In the genomic region with DNA sequence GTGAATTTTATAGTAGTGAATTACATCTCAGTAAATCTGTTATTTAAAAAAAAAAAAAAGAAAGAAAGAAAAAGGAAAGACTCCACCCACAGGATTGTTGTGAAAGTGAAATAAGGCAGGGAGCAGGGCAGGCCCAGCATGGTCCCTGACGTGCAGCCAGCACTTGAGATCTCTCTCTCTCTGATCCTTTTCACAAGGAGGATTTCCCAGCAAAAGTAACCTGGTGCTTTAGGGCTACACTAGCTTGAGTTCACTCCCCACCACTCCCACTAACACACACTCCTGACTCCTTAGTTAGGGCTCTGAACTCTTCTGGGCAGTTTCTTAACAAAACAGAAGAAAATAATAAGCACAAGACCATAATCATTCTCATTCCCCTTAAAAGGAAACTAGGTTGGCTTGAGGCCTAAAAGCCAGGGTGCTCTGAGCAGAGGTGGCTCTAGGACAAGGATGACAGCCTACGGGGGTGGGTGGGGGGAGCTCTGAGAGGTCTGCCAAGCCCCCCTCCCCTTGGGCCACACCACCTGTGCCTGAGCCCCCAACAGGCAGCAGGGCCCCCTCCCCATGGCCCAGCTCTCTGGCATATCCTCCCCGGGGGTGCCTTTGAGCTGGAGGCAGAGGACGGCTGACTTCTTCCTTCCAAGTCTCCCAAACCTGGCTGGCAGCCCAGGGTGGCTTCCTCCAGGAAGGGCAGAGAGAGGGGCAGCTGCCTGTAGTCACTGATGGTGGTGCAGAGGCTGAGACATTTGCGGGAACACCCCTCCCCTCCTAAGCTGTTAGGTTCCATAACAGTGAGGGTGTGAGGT, we compare ENCODE assay signal across 10 cellular contexts. TPM values are rescaled to one million over a fixed set of nuclear protein-coding genes. Genes with fewer than 3 reads are reported as not detected.
DNase-seq lines count a peak whose midpoint lies in the region; ATAC-seq, FAIRE-seq and TF ChIP-seq lines count a peak whose summit lies in the region.
"Had no signal": no experiment of that assay in that cellular context is flagged by ENCODE, and none has a peak within 500 bp of the region (broad histone marks: within the 10 kb centered on the region; RNA-seq: fewer than 3 reads in every experiment).

No MANE protein-coding gene starts in this region.

- H3K4me1 ChIP-seq in GM12878 (ENCODE audit: control insufficient read depth, insufficient read depth, low read length) (peaks cover 24% of the 10 kb centered on the region), HepG2 (ENCODE audit: insufficient read depth, low read length) (peaks cover 29% of the 10 kb centered on the region), urinary bladder (ENCODE audit: insufficient read depth) (no peaks in the 10 kb centered on the region)

- peak overlapping the region; percentile 3; the same call in 1 of the 2 replicates for H3K9ac ChIP-seq in GM12878 (ENCODE audit: control insufficient read depth, insufficient read depth, low read length)
- H3K9ac ChIP-seq in HepG2 (ENCODE audit: insufficient read depth, low read depth, low read length) = no peak overlapping the region

- BruUV-seq in GM12878 (replicated peaks; lab: Mats Ljungman, UMichigan) = no TSS peak
- no TSS peak for BruUV-seq in HepG2 (replicated peaks; lab: Mats Ljungman, UMichigan)

- no peaks in the 10 kb centered on the region for H3K79me2 ChIP-seq in GM12878 (ENCODE audit: control insufficient read depth, insufficient read depth, low read length)
- no peaks in the 10 kb centered on the region for H3K79me2 ChIP-seq in HepG2 (ENCODE audit: insufficient read depth, low read length)

- H3K27me3 ChIP-seq in GM12878 (replicated peaks in 1 of 2; ENCODE audit: control insufficient read depth in 2 of 2, insufficient read depth in 2 of 2, low read length in 1 of 2) (no peaks in the 10 kb centered on the region), HepG2 (ENCODE audit: control insufficient read depth in 1 of 2, insufficient read depth in 2 of 2, low read length in 2 of 2) (0 out of 5 replicates have a peak, but pooled peaks cover 0 to 3% of the 10 kb centered on the region in 2 experiments)

- H2AFZ ChIP-seq in GM12878 (ENCODE audit: control insufficient read depth, low read depth, low read length) (peak overlapping the region; percentile 91), HepG2 (ENCODE audit: low read length) (peak overlapping the region; percentile 56)

- H4K20me1 ChIP-seq in GM12878 (ENCODE audit: control insufficient read depth, insufficient read depth) (no peaks in the 10 kb centered on the region), HepG2 (ENCODE audit: insufficient read depth, low read length) (no peaks in the 10 kb centered on the region)

- H3K4me2 ChIP-seq in GM12878 (ENCODE audit: control insufficient read depth, insufficient read depth) = no peak overlapping the region
- no peak overlapping the region for H3K4me2 ChIP-seq in HepG2 (ENCODE audit: low read depth, low read length)

- H3K27ac ChIP-seq in GM12878 (ENCODE audit: control insufficient read depth, insufficient read depth) (0 out of 2 replicates have a peak overlapping the region, but pooled peaks have one; percentile 30), HepG2 (ENCODE audit: extremely low read length, insufficient read depth, low read length) (no peak overlapping the region), urinary bladder (ENCODE audit: low read depth) (peak overlapping the region; percentile 87)
- H3K27ac ChIP-seq: C4-2B had no signal

- RAD21 ChIA-PET in GM12878 (lab: Charles Lee; ENCODE audit: unreplicated experiment) = no interaction called here

- SMC1A ChIA-PET in GM12878 (lab: Charles Lee; ENCODE audit: uncharacterized antibody, unreplicated experiment) = interaction anchor here (1.2 kb wide), 1 partner anchor 8 kb away, joined by 6 read pairs; no protein-coding TSS in a partner anchor

- ATAC-seq in GM12878 = peak; percentile 72
- ATAC-seq in HepG2 = no peak

- in situ Hi-C loops in GM12878 (cut with MboI) = no loop called here
- in situ Hi-C loops in HepG2 (cut with HindIII; ENCODE audit: extremely low pct_ligation_motif_present, low pct_unique_long_range_greater_than_20kb) = no loop called here

- POLR2A ChIA-PET in GM12878 (lab: Charles Lee) (interaction anchor here (1.7 kb wide), 1 partner anchor 16 kb away, joined by 3 read pairs; no protein-coding TSS in a partner anchor), HepG2 (lab: Yijun Ruan, JAX) (no interaction called here)

- 37% methylated on average over 5 of the region's 5 CpGs for WGBS in GM12878 (ENCODE audit: insufficient coverage, insufficient replicate concordance, low lambda C conversion rate, missing lambda C conversion rate)
- 47% methylated on average over 3 of the region's 5 CpGs for WGBS in HepG2 (ENCODE audit: low lambda C conversion rate)
- 20% methylated on average over 5 of the region's 5 CpGs for WGBS in urinary bladder

- H3K36me3 ChIP-seq in GM12878 (ENCODE audit: control insufficient read depth in 2 of 2, insufficient read depth in 2 of 2, low read length in 1 of 2) (no peaks in the 10 kb centered on the region), HepG2 (replicated peaks in 1 of 2; ENCODE audit: control insufficient read depth in 1 of 2, insufficient read depth in 2 of 2, low read length in 2 of 2) (no peaks in the 10 kb centered on the region), urinary bladder (ENCODE audit: insufficient read depth) (no peaks in the 10 kb centered on the region)

- H3K4me3 ChIP-seq in GM12878 (no peak overlapping the region), HepG2 (replicated peaks in 1 of 3; ENCODE audit: insufficient read depth in 1 of 3, low read depth in 2 of 3, low read length in 3 of 3) (no peak overlapping the region), urinary bladder (ENCODE audit: low read depth, low read length) (no peak overlapping the region)

- DNase-seq in NCI-H2227 (lab: John Stamatoyannopoulos, UW; ENCODE audit: unreplicated experiment) (peak; percentile 22), NCI-H2227 treated with DMSO at 0.1 percent for 48 hours (lab: John Stamatoyannopoulos, UW) (no peak), GM12878 (ENCODE audit: low read depth, low spot score) (no peak), HepG2 (ENCODE audit: low spot score) (no peak), H54 (ENCODE audit: insufficient read length, low spot score) (no peak), DMS53 (lab: John Stamatoyannopoulos, UW) (no peak)
- no peak for DNase-seq in activated CD8-positive, alpha-beta memory T cell treated with anti-CD3 and anti-CD28 coated beads, Interleukin-2, amount 50 U/mL, for 48 hours
- DNase-seq: activated naive CD8-positive, alpha-beta T cell treated with anti-CD3 and anti-CD28 coated beads, Interleukin-2, amount 10 ng/mL, durations not matched to agents 7 days and 5 days had no signal

- intact Hi-C loops in GM12878 (cut with micrococcal nuclease; ENCODE audit: unreplicated experiment) = no loop called here
- intact Hi-C loops in HepG2 (cut with micrococcal nuclease; ENCODE audit: unreplicated experiment) = no loop called here

- FAIRE-seq in GM12878 (lab: Jason Lieb, UNC) (peak; percentile 84), HepG2 (lab: Jason Lieb, UNC) (no peak), H54 (lab: Jason Lieb, UNC) (no peak)

- no peak for TF ChIP-seq EP300 in GM12878 (IDR thresholded peaks at IDR 0.05; ENCODE audit: borderline replicate concordance in 1 of 2, control insufficient read depth in 1 of 2, low read depth in 2 of 2, low read length in 2 of 2)
- no peak for TF ChIP-seq EP300 in HepG2 (IDR thresholded peaks at IDR 0.05; ENCODE audit: low read depth in 2 of 2, low read length in 2 of 2)
- no peak for TF ChIP-seq EP300 in HepG2 (CRISPR knock-in tag; IDR thresholded peaks at IDR 0.05; ENCODE audit: borderline replicate concordance)

- CTCF ChIA-PET in GM12878 (lab: Yijun Ruan, JAX) (interaction anchor here (0.6 to 2.8 kb wide), 5 partner anchors 11 to 563 kb away, joined by 3 to 9 read pairs (median 4); no protein-coding TSS in a partner anchor), HepG2 (lab: Yijun Ruan, JAX; ENCODE audit: low intra/inter-chr PET ratio, low total read pairs) (no interaction called here)

- H3K9me3 ChIP-seq in GM12878 (replicated peaks; ENCODE audit: control insufficient read depth, insufficient read depth, low read length) (no peaks in the 10 kb centered on the region), HepG2 (ENCODE audit: low read length) (no peaks in the 10 kb centered on the region)

- TF ChIP-seq POLR2A in GM12878 (IDR thresholded peaks at IDR 0.05; ENCODE audit: low read depth, low read length) (no peak), HepG2 (IDR thresholded peaks at IDR 0.05; ENCODE audit: insufficient read depth in 1 of 2, low read depth in 2 of 2, low read length in 2 of 2) (no peak), H54 (IDR thresholded peaks at IDR 0.05; ENCODE audit: low read depth, low read length) (no peak)

- TF ChIP-seq CTCF in GM12878 (IDR thresholded peaks at IDR 0.05 in 2 of 3, conservative IDR thresholded peaks at IDR 0.05 in 1 of 3; ENCODE audit: control insufficient read depth in 2 of 3, extremely low read depth in 1 of 3, insufficient read depth in 1 of 3, low read depth in 3 of 3, low read length in 3 of 3) (no peak), HepG2 (CRISPR knock-in tag; IDR thresholded peaks at IDR 0.05) (no peak)

- no peak for TF ChIP-seq RAD21 in GM12878 (IDR thresholded peaks at IDR 0.05; ENCODE audit: insufficient read depth, low read depth, low read length)
- TF ChIP-seq RAD21 in HepG2 (CRISPR knock-in tag; IDR thresholded peaks at IDR 0.05) = no peak

RNA-seq across cellular contexts. Expression of gene TMEM40, which starts 0.8 kb away (rescaled TPM):
- not detected in 2 replicates for total RNA-seq in GM12878 (2013; cell fraction: nucleolus; rRNA removed)
- 0.33 TPM in 1 of 2 replicates, not detected in the other for total RNA-seq in GM12878 (2014; rRNA removed)
- not detected in 2 replicates for total RNA-seq in GM12878 (2014; rRNA removed; fragmentation: Illumina TruSeq; extraction: Trizol)
- total RNA-seq in GM12878 (2021) = 0.11 TPM in 1 of 2 replicates, not detected in the other
- not detected for polyA plus RNA-seq in GM12878 (2011; ENCODE audit: low read depth)
- polyA plus RNA-seq in GM12878 (2011; rRNA removed) = 0.10 and 0.27 TPM in 2 replicates
- 0.22 and 0.25 TPM in 2 replicates for polyA plus RNA-seq in GM12878 (2011; cell fraction: cytosol; rRNA removed)
- polyA plus RNA-seq in GM12878 (2011; cell fraction: nucleus; rRNA removed) = 0.21 and 0.32 TPM in 2 replicates
- 0.11 and 0.25 TPM in 2 replicates for polyA plus RNA-seq in GM12878 (2012)
- polyA plus RNA-seq in GM12878 (2014; fragmentation: Illumina TruSeq; extraction: Trizol) = 0.10 TPM in 1 of 2 replicates, not detected in the other
- under 1 TPM; 0.13 to 0.35 TPM for polyA plus RNA-seq in GM12878 (2014; fragmentation: Nextera tagmentation; extraction: Ambion mirVana)
- polyA plus RNA-seq in GM12878 (2014; rRNA removed) = 0.19 TPM in 1 of 2 replicates, not detected in the other
- under 1 TPM; 0.33 to 0.46 TPM for polyA plus RNA-seq in GM12878 (2016; fragmentation: Nextera tagmentation; extraction: Ambion mirVana)
- polyA minus RNA-seq in GM12878 (2011; rRNA and poly(A)+ RNA removed) = 0.67 TPM in 1 of 2 replicates, not detected in the other
- polyA minus RNA-seq in GM12878 (2011; cell fraction: cytosol; rRNA and poly(A)+ RNA removed) = not detected in 2 replicates
- polyA minus RNA-seq in GM12878 (2011; cell fraction: nucleus; rRNA and poly(A)+ RNA removed) = not detected in 2 replicates
- total RNA-seq in HepG2 (2016; rRNA removed; fragmentation: Illumina TruSeq; extraction: Trizol) = not detected in 2 replicates
- not detected in 2 replicates for total RNA-seq in HepG2 (2016; cell fraction: cytosol; rRNA removed; fragmentation: Illumina TruSeq; extraction: Trizol; ENCODE audit: low read depth)
- total RNA-seq in HepG2 (2016; cell fraction: insoluble cytoplasmic fraction; rRNA removed; fragmentation: Illumina TruSeq; extraction: Trizol) = 0.09 TPM in 1 of 2 replicates, not detected in the other
- total RNA-seq in HepG2 (2016; cell fraction: membrane; rRNA removed; fragmentation: Illumina TruSeq; extraction: Trizol) = 0.12 TPM in 1 of 2 replicates, not detected in the other
- total RNA-seq in HepG2 (2016; cell fraction: nucleus; rRNA removed; fragmentation: Illumina TruSeq; extraction: Trizol) = not detected in 2 replicates
- 0.16 and 0.22 TPM in 2 replicates for polyA plus RNA-seq in HepG2 (2011; rRNA removed)
- polyA plus RNA-seq in HepG2 (2011; cell fraction: cytosol; rRNA removed) = 0.11 and 0.21 TPM in 2 replicates
- not detected in 2 replicates for polyA plus RNA-seq in HepG2 (2011; cell fraction: nucleus; rRNA removed)
- 0.29 TPM in 1 of 2 replicates, not detected in the other for polyA plus RNA-seq in HepG2 (2012)
- polyA plus RNA-seq in HepG2 (2016; cell fraction: cytosol; fragmentation: Illumina TruSeq; extraction: Trizol; ENCODE audit: low read depth) = not detected in 2 replicates
- polyA plus RNA-seq in HepG2 (2016; cell fraction: insoluble cytoplasmic fraction; fragmentation: Illumina TruSeq; extraction: Trizol; ENCODE audit: low read depth) = not detected in 2 replicates
- 0.51 TPM in 1 of 2 replicates, not detected in the other for polyA plus RNA-seq in HepG2 (2016; cell fraction: membrane; fragmentation: Illumina TruSeq; extraction: Trizol; ENCODE audit: low read depth)
- not detected in 2 replicates for polyA plus RNA-seq in HepG2 (2016; cell fraction: nucleus; fragmentation: Illumina TruSeq; extraction: Trizol; ENCODE audit: insufficient read depth, low read depth)
- 0.56 TPM in 1 of 2 replicates, not detected in the other for polyA minus RNA-seq in HepG2 (2011; rRNA and poly(A)+ RNA removed; ENCODE audit: low replicate concordance)
- polyA minus RNA-seq in HepG2 (2011; cell fraction: cytosol; rRNA and poly(A)+ RNA removed) = not detected in 2 replicates
- polyA minus RNA-seq in HepG2 (2011; cell fraction: nucleus; rRNA and poly(A)+ RNA removed) = not detected in 2 replicates
- 2.3 TPM for total RNA-seq in urinary bladder
- polyA plus RNA-seq in urinary bladder = 7.0 TPM
- total RNA-seq: activated naive CD8-positive, alpha-beta T cell treated with anti-CD3 and anti-CD28 coated beads, Interleukin-2, amount 10 ng/mL, durations not matched to agents 7 days and 5 days had no signal

RNA-seq across cellular contexts. Expression of gene CAND2, which starts 38.3 kb away (rescaled TPM):
- total RNA-seq in GM12878 (2013; cell fraction: nucleolus; rRNA removed) = 0.46 and 1.2 TPM in 2 replicates
- 0.73 and 0.82 TPM in 2 replicates for total RNA-seq in GM12878 (2014; rRNA removed)
- 0.36 and 0.37 TPM in 2 replicates for total RNA-seq in GM12878 (2014; rRNA removed; fragmentation: Illumina TruSeq; extraction: Trizol)
- 1.6 and 1.9 TPM in 2 replicates for total RNA-seq in GM12878 (2021)
- 0.14 TPM for polyA plus RNA-seq in GM12878 (2011; ENCODE audit: low read depth)
- polyA plus RNA-seq in GM12878 (2011; rRNA removed) = 0.03 and 0.10 TPM in 2 replicates
- polyA plus RNA-seq in GM12878 (2011; cell fraction: cytosol; rRNA removed) = 0.04 and 0.07 TPM in 2 replicates
- polyA plus RNA-seq in GM12878 (2011; cell fraction: nucleus; rRNA removed) = 0.15 and 0.41 TPM in 2 replicates
- polyA plus RNA-seq in GM12878 (2012) = 0.24 and 0.32 TPM in 2 replicates
- 0.06 and 0.40 TPM in 2 replicates for polyA plus RNA-seq in GM12878 (2014; fragmentation: Illumina TruSeq; extraction: Trizol)
- polyA plus RNA-seq in GM12878 (2014; fragmentation: Nextera tagmentation; extraction: Ambion mirVana) = under 1 TPM; 0.03 to 0.11 TPM
- polyA plus RNA-seq in GM12878 (2014; rRNA removed) = 0.61 and 0.82 TPM in 2 replicates
- polyA plus RNA-seq in GM12878 (2016; fragmentation: Nextera tagmentation; extraction: Ambion mirVana) = 1 to 10 TPM in 1 of 2 experiments, under 1 TPM in 1; 0.64 to 1.0 TPM
- 0.10 TPM in 1 of 2 replicates, not detected in the other for polyA minus RNA-seq in GM12878 (2011; rRNA and poly(A)+ RNA removed)
- not detected in 2 replicates for polyA minus RNA-seq in GM12878 (2011; cell fraction: cytosol; rRNA and poly(A)+ RNA removed)
- not detected in 2 replicates for polyA minus RNA-seq in GM12878 (2011; cell fraction: nucleus; rRNA and poly(A)+ RNA removed)
- not detected in 2 replicates for total RNA-seq in HepG2 (2016; rRNA removed; fragmentation: Illumina TruSeq; extraction: Trizol)
- not detected in 2 replicates for total RNA-seq in HepG2 (2016; cell fraction: cytosol; rRNA removed; fragmentation: Illumina TruSeq; extraction: Trizol; ENCODE audit: low read depth)
- not detected in 2 replicates for total RNA-seq in HepG2 (2016; cell fraction: insoluble cytoplasmic fraction; rRNA removed; fragmentation: Illumina TruSeq; extraction: Trizol)
- total RNA-seq in HepG2 (2016; cell fraction: membrane; rRNA removed; fragmentation: Illumina TruSeq; extraction: Trizol) = not detected in 2 replicates
- total RNA-seq in HepG2 (2016; cell fraction: nucleus; rRNA removed; fragmentation: Illumina TruSeq; extraction: Trizol) = not detected in 2 replicates
- polyA plus RNA-seq in HepG2 (2011; rRNA removed) = 0.01 and 0.09 TPM in 2 replicates
- polyA plus RNA-seq in HepG2 (2011; cell fraction: cytosol; rRNA removed) = 0.03 TPM in 1 of 2 replicates, not detected in the other
- polyA plus RNA-seq in HepG2 (2011; cell fraction: nucleus; rRNA removed) = 0.05 and 0.12 TPM in 2 replicates
- polyA plus RNA-seq in HepG2 (2012) = 0.07 and 0.13 TPM in 2 replicates
- not detected in 2 replicates for polyA plus RNA-seq in HepG2 (2016; cell fraction: cytosol; fragmentation: Illumina TruSeq; extraction: Trizol; ENCODE audit: low read depth)
- not detected in 2 replicates for polyA plus RNA-seq in HepG2 (2016; cell fraction: insoluble cytoplasmic fraction; fragmentation: Illumina TruSeq; extraction: Trizol; ENCODE audit: low read depth)
- not detected in 2 replicates for polyA plus RNA-seq in HepG2 (2016; cell fraction: membrane; fragmentation: Illumina TruSeq; extraction: Trizol; ENCODE audit: low read depth)
- polyA plus RNA-seq in HepG2 (2016; cell fraction: nucleus; fragmentation: Illumina TruSeq; extraction: Trizol; ENCODE audit: insufficient read depth, low read depth) = not detected in 2 replicates
- polyA minus RNA-seq in HepG2 (2011; rRNA and poly(A)+ RNA removed; ENCODE audit: low replicate concordance) = 0.04 and 0.26 TPM in 2 replicates
- not detected in 2 replicates for polyA minus RNA-seq in HepG2 (2011; cell fraction: cytosol; rRNA and poly(A)+ RNA removed)
- 0.12 TPM in 1 of 2 replicates, not detected in the other for polyA minus RNA-seq in HepG2 (2011; cell fraction: nucleus; rRNA and poly(A)+ RNA removed)
- total RNA-seq in urinary bladder = 10.7 TPM
- polyA plus RNA-seq in urinary bladder = 10.8 TPM
